Comparison of ENCODE assay signal across 13 cellular contexts in the genomic region with DNA sequence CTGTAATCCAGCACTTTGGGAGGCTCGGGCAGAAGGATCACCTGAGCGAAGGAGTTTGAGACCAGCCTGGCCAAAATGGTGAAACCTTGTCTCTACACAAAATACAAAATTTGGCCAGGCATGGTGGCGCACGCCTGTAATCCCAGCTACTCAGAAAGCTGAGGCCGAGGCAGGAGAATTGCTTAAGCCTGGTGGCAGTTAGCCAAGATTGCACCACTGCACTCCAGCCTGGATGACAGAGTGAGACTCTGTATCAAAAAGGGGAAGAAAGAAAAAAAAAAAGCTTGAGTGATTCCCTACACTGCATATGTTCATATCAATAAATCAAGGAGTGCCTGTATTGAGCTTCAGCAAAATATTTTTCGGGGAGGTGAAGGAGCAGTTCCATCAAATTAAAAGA. TPM values are rescaled to one million over a fixed set of nuclear protein-coding genes. Genes with fewer than 3 reads are reported as not detected.
A peak's percentile ranks its signal among the peaks of the same experiment; 100 is the strongest.
DNase-seq lines count a peak whose midpoint lies in the region; ATAC-seq lines count a peak whose summit lies in the region.
"Had no signal": no experiment of that assay in that cellular context is flagged by ENCODE, and none has a peak within 500 bp of the region (broad histone marks: within the 10 kb centered on the region; RNA-seq: fewer than 3 reads in every experiment).

No MANE protein-coding gene starts in this region.

- no peak overlapping the region for H3K4me3 Mint-ChIP-seq in naive thymus-derived CD4-positive, alpha-beta T cell
- H3K4me3 Mint-ChIP-seq: CD4-positive, alpha-beta T cell had no signal

- peaks cover 19 to 41% (median 31%) of the 10 kb centered on the region in 7 donors for H3K4me1 Mint-ChIP-seq in naive thymus-derived CD4-positive, alpha-beta T cell

- intact Hi-C loops in naive thymus-derived CD4-positive, alpha-beta T cell (cut with micrococcal nuclease) = no loop called here

- H3K27ac Mint-ChIP-seq in naive thymus-derived CD4-positive, alpha-beta T cell = no peak overlapping the region
- H3K27ac Mint-ChIP-seq: CD4-positive, alpha-beta T cell had no signal

- H3K27me3 Mint-ChIP-seq in naive thymus-derived CD4-positive, alpha-beta T cell = no peaks in the 10 kb centered on the region
- H3K27me3 Mint-ChIP-seq: CD4-positive, alpha-beta T cell had no signal

- H3K4me1 ChIP-seq in naive thymus-derived CD4-positive, alpha-beta T cell (ENCODE audit: control insufficient read depth in 2 of 2, insufficient read depth in 2 of 2, low read length in 2 of 2) = peaks cover 6 to 22% of the 10 kb centered on the region in 2 donors

- no peaks in the 10 kb centered on the region for H3K9me3 ChIP-seq in naive thymus-derived CD4-positive, alpha-beta T cell (ENCODE audit: control insufficient read depth in 2 of 3, low read length in 3 of 3)

- peak; percentile 68 for ATAC-seq in naive thymus-derived CD4-positive, alpha-beta T cell
- ATAC-seq in HG02870 (IDR thresholded peaks at IDR 0.05; ENCODE audit: unreplicated experiment) (no peak), HG03039 (IDR thresholded peaks at IDR 0.05; ENCODE audit: unreplicated experiment) (no peak)

- H3K27ac ChIP-seq in naive thymus-derived CD4-positive, alpha-beta T cell (ENCODE audit: low read depth, low read length) = no peak overlapping the region

- no peak overlapping the region for H3K4me3 ChIP-seq in naive thymus-derived CD4-positive, alpha-beta T cell (ENCODE audit: low read length)

- no peaks in the 10 kb centered on the region for H3K36me3 ChIP-seq in naive thymus-derived CD4-positive, alpha-beta T cell (ENCODE audit: control insufficient read depth in 2 of 3, insufficient read depth in 3 of 3, low read length in 3 of 3)

- DNase-seq in EL (peak; percentile 34), RPMI7951 (ENCODE audit: low read depth) (peak; percentile 13), fibroblast of the conjunctiva (ENCODE audit: low read depth) (peak; percentile 37), NK-92 (lab: John Stamatoyannopoulos, UW; ENCODE audit: unreplicated experiment) (no peak)
- DNase-seq in naive thymus-derived CD4-positive, alpha-beta T cell = no peak
- DNase-seq in NK-92 treated with Interleukin-12 subunit alpha and Interleukin-12 subunit beta, amount 100 ng/mL, for 24 hours (lab: John Stamatoyannopoulos, UW) = no peak
- DNase-seq: CD4-positive, alpha-beta T cell; NCI-H1417; SHP77 treated with DMSO at 0.1 percent for 48 hours; stimulated activated CD4-positive, alpha-beta T cell treated with anti-CD3 and anti-CD28 coated beads, Interleukin-15, amount 100 ng/mL, for 24 hours had no signal

- peaks cover 0 to 1% (median 0%) of the 10 kb centered on the region in 11 donors for H3K9me3 Mint-ChIP-seq in naive thymus-derived CD4-positive, alpha-beta T cell
- H3K9me3 Mint-ChIP-seq: CD4-positive, alpha-beta T cell had no signal

- POLR2A ChIA-PET in naive thymus-derived CD4-positive, alpha-beta T cell (lab: Charles Lee) = no interaction called here

- no peaks in the 10 kb centered on the region for H3K27me3 ChIP-seq in naive thymus-derived CD4-positive, alpha-beta T cell (ENCODE audit: control insufficient read depth in 2 of 2, insufficient read depth in 2 of 2, low read length in 2 of 2)

- H3K36me3 Mint-ChIP-seq in naive thymus-derived CD4-positive, alpha-beta T cell = peaks cover 0 to 4% (median 0%) of the 10 kb centered on the region in 5 donors

- CTCF ChIA-PET in naive thymus-derived CD4-positive, alpha-beta T cell (lab: Charles Lee) = interaction anchor here (1.2 kb wide), 1 partner anchor 11 kb away, joined by 3 read pairs; no protein-coding TSS in a partner anchor

RNA-seq across cellular contexts. Expression of gene SRRM3, which starts 45.8 kb away (rescaled TPM):
- not detected in 2 replicates for total RNA-seq in RPMI7951 (2014; rRNA removed; shearing (Covaris generic))
- not detected for total RNA-seq in naive thymus-derived CD4-positive, alpha-beta T cell
- not detected for polyA plus RNA-seq in naive thymus-derived CD4-positive, alpha-beta T cell
- total RNA-seq: CD4-positive, alpha-beta T cell; mononuclear cell had no signal

Comparison
In these comparisons a context has a peak if more than half of its experiments do, and no peak if none do; other contexts are left out.
1. DNase-seq: peak in EL (single experiment), RPMI7951 (single experiment) and fibroblast of the conjunctiva (single experiment); none in naive thymus-derived CD4-positive, alpha-beta T cell (0 of 9), NK-92 treated with Interleukin-12 subunit alpha and Interleukin-12 subunit beta, amount 100 ng/mL, for 24 hours (single experiment) and NK-92 (single experiment).